In the genomic region with DNA sequence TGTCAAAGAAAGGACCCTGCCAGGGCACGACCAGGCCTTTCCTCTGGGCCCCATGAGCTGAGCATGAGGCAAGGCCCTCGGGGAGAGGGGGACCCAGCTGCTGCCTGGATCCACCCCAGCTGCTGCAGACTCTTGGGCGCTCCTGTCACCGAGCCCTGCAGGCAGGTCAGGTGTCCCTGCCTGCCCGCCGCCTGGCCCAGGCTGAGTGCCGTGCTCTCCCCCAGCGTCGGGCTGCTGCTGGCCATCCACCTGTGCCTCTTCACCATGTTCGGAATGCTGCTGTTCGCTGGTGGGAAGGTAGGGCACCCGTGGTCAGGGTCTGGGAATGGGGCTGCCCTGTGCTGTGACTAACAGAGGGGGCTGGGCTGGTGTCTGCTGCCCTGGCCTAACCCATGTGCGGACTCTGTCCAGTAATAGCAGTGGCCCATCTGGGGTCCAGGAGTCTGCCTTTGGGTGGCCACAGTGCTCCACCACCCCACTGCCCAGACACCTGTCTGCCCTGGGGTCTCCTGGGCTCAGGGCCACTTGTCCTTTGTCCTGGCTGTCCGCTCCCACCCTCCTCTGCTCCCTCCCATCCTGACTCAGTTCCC, we compare ENCODE assay signal across 20 cellular contexts. TPM values are rescaled to one million over a fixed set of nuclear protein-coding genes. Genes with fewer than 3 reads are reported as not detected.
"Had no signal": no experiment of that assay in that cellular context is flagged by ENCODE, and none has a peak within 500 bp of the region (broad histone marks: within the 10 kb centered on the region; RNA-seq: fewer than 3 reads in every experiment).

No MANE protein-coding gene starts in this region.

- DNase-seq: IMR-90, Karpas-422, KG1, MG63, NCI-H1092 treated with DMSO at 0.1 percent for 48 hours, NCI-H1436, NCI-H187, NCI-H2029, NCI-H2081 treated with DMSO at 0.1 percent for 48 hours, NCI-H2227 treated with DMSO at 0.1 percent for 48 hours, NCI-H524, NCI-H526 treated with DMSO at 0.1 percent for 48 hours, NCI-H774, RPMI8226, SHP77 treated with DMSO at 0.1 percent for 48 hours, SJCRH30 had no signal

- ATAC-seq: HepG2, SK-N-SH treated with all-trans-retinoic acid at 6 μM for 48 hours had no signal

RNA-seq across cellular contexts. Expression of a gene that starts 50.7 kb away (rescaled TPM):
- total RNA-seq: HepG2, HT1080, NCI-H460 had no signal
